8 cellular contexts compared by ENCODE assay signal in genomic region chr15:84658788-84659411, GRCh38. TPM values are rescaled to one million over a fixed set of nuclear protein-coding genes. Genes with fewer than 3 reads are reported as not detected.
DNase-seq lines count a peak whose midpoint lies in the region; ATAC-seq and TF ChIP-seq lines count a peak whose summit lies in the region.

No MANE protein-coding gene starts in this region.

- H3K18ac ChIP-seq in IMR-90 (ENCODE audit: low read depth, low read length): no peak overlapping the region

- ATAC-seq in IMR-90 (ENCODE audit: low read depth): no peak
- ATAC-seq in central memory CD8-positive, alpha-beta T cell (replicated peaks; ENCODE audit: extremely low read depth, poor library complexity, severe bottlenecking): no peak
- no peak for ATAC-seq in naive B cell (ENCODE audit: low read depth in 2 of 2)
- no peak for ATAC-seq in HG02798 (IDR thresholded peaks at IDR 0.05; ENCODE audit: poor library complexity, unreplicated experiment)

- POLR2A ChIA-PET in IMR-90 (lab: Charles Lee; ENCODE audit: unreplicated experiment): interaction anchor here (0.5 kb wide), 1 partner anchor 27 kb away, joined by 3 read pairs; no protein-coding TSS in a partner anchor

- in situ Hi-C loops in IMR-90 (cut with MboI; ENCODE audit: low sequenced_read_pairs): no loop called here

- peak overlapping the region; percentile 64 for H3K4me3 ChIP-seq in AG10803 (ENCODE audit: low read length)
- H3K4me3 ChIP-seq in IMR-90 (ENCODE audit: insufficient read depth, low read depth, low read length): no peak overlapping the region

- H2BK20ac ChIP-seq in IMR-90 (ENCODE audit: low read depth, low read length): no peak overlapping the region

- no peak overlapping the region for H2BK5ac ChIP-seq in IMR-90 (ENCODE audit: low read depth, low read length, poor library complexity, severe bottlenecking)

- no peak overlapping the region for H3K27ac ChIP-seq in IMR-90 (ENCODE audit: insufficient read depth, low read length)

- no peak overlapping the region for H2BK15ac ChIP-seq in IMR-90 (ENCODE audit: low read depth, low read length)

- intact Hi-C loops in IMR-90 (cut with micrococcal nuclease): loop anchor here (5.0 kb wide), 2 partner anchors 72 to 383 kb away; no protein-coding TSS in a partner anchor

- peak overlapping the region; percentile 26 to 79; a peak in 2 of 4 replicates for H4K8ac ChIP-seq in IMR-90 (ENCODE audit: low read depth in 2 of 2, low read length in 2 of 2)

- no peak overlapping the region for H3K4ac ChIP-seq in IMR-90 (ENCODE audit: low read depth, low read length)

- H3K9me3 Mint-ChIP-seq in central memory CD8-positive, alpha-beta T cell: no peaks in the 10 kb centered on the region
- H3K9me3 Mint-ChIP-seq in naive B cell: no peaks in the 10 kb centered on the region

- dilution Hi-C loops in IMR-90 (cut with HindIII; ENCODE audit: low sequenced_read_pairs, unreplicated experiment): no loop called here

- no peak for TF ChIP-seq POLR2A in IMR-90 (IDR thresholded peaks at IDR 0.05; ENCODE audit: low read depth, low read length)

- CTCF ChIA-PET in IMR-90 (lab: Yijun Ruan, JAX): interaction anchor here (0.6 kb wide), 1 partner anchor 427 kb away, joined by 6 read pairs; no protein-coding TSS in a partner anchor

- H3K56ac ChIP-seq in IMR-90 (ENCODE audit: extremely low read depth, insufficient read depth, low read length): no peak overlapping the region

- H2AK9ac ChIP-seq in IMR-90 (replicated peaks; ENCODE audit: low read depth, low read length, poor library complexity): peak overlapping the region; percentile 68

- H3K9me3 ChIP-seq in IMR-90 (ENCODE audit: control insufficient read depth, insufficient read depth, low read length): no peaks in the 10 kb centered on the region

- peak overlapping the region; percentile 9; the same call in 1 of the 2 replicates for H4K5ac ChIP-seq in IMR-90 (ENCODE audit: low read depth, low read length)

- no peaks in the 10 kb centered on the region for H3K27me3 ChIP-seq in IMR-90 (ENCODE audit: control insufficient read depth, insufficient read depth, low read length)

- DNase-seq in AG10803 (ENCODE audit: low read depth) (no peak), IMR-90 (no peak), naive B cell (no peak), CD1c-positive myeloid dendritic cell (ENCODE audit: extremely low spot score) (no peak), NCI-H146 (lab: John Stamatoyannopoulos, UW) (no peak), NCI-H1694 treated with DMSO at 0.1 percent for 48 hours (lab: John Stamatoyannopoulos, UW) (no peak)
- DNase-seq in central memory CD8-positive, alpha-beta T cell (ENCODE audit: low spot score in 2 of 2): no peak

- no peak overlapping the region for H4K91ac ChIP-seq in IMR-90 (ENCODE audit: insufficient read depth, low read depth, low read length)

- H3K23ac ChIP-seq in IMR-90 (ENCODE audit: low read depth, low read length): no peak overlapping the region

- WGBS in IMR-90 (ENCODE audit: extremely low coverage in 2 of 2, insufficient read length in 1 of 2), 2 experiments: 0% methylated on average over 1 of the region's 7 CpGs; no CpG with 5 or more reads in 1 of the 2 experiments

- H3K4me3 Mint-ChIP-seq in central memory CD8-positive, alpha-beta T cell: peak overlapping the region; percentile 70
- peak overlapping the region; percentile 77 to 99 (median 88) for H3K4me3 Mint-ChIP-seq in naive B cell

- no peaks in the 10 kb centered on the region for H3K36me3 ChIP-seq in IMR-90 (ENCODE audit: control insufficient read depth, insufficient read depth, low read length)

- no peak for TF ChIP-seq CTCF in AG10803 (conservative IDR thresholded peaks at IDR 0.05; ENCODE audit: low read length)
- no peak for TF ChIP-seq CTCF in IMR-90 (conservative IDR thresholded peaks at IDR 0.05; ENCODE audit: low read depth, low read length)

- H3K4me1 Mint-ChIP-seq in central memory CD8-positive, alpha-beta T cell: peaks cover 40% of the 10 kb centered on the region
- H3K4me1 Mint-ChIP-seq in naive B cell: peaks cover 29 to 41% (median 32%) of the 10 kb centered on the region in 3 donors

- no peak overlapping the region for H3K14ac ChIP-seq in IMR-90 (replicated peaks; ENCODE audit: low read depth, low read length)

- H2AK5ac ChIP-seq in IMR-90 (ENCODE audit: low read depth, low read length): peak overlapping the region; percentile 25; the same call in 1 of the 2 replicates

- H2AFZ ChIP-seq in IMR-90 (replicated peaks; ENCODE audit: low read length, poor library complexity): peak overlapping the region; percentile 89

- H3K27me3 Mint-ChIP-seq in central memory CD8-positive, alpha-beta T cell: no peaks in the 10 kb centered on the region
- H3K27me3 Mint-ChIP-seq in naive B cell: no peaks in the 10 kb centered on the region

- H3K79me1 ChIP-seq in IMR-90 (ENCODE audit: low read depth in 1 of 2, low read length in 2 of 2): peaks cover under 1 to 20% of the 10 kb centered on the region in 2 experiments; a peak in 3 of 4 replicates

- peaks cover 7% of the 10 kb centered on the region for H3K4me1 ChIP-seq in IMR-90 (ENCODE audit: control insufficient read depth, insufficient read depth, low read length)

- H4K20me1 ChIP-seq in IMR-90 (ENCODE audit: insufficient read depth, low read length): no peaks in the 10 kb centered on the region

- no peak overlapping the region; the same call in 1 of the 2 replicates for H3K4me2 ChIP-seq in IMR-90 (ENCODE audit: low read depth, low read length)

- H3K36me3 Mint-ChIP-seq in central memory CD8-positive, alpha-beta T cell (ENCODE audit: insufficient read depth): peaks cover 10% of the 10 kb centered on the region
- H3K36me3 Mint-ChIP-seq in naive B cell: no peaks in the 10 kb centered on the region

- peak overlapping the region; percentile 62 for H3K27ac Mint-ChIP-seq in central memory CD8-positive, alpha-beta T cell (ENCODE audit: low read depth)
- H3K27ac Mint-ChIP-seq in naive B cell: peak overlapping the region in 5 of 6 donors; percentile 63 to 90 (median 74)

- no peak for TF ChIP-seq RAD21 in IMR-90 (IDR thresholded peaks at IDR 0.05; ENCODE audit: low read length)

- BruUV-seq in IMR-90 (replicated peaks; lab: Mats Ljungman, UMichigan): no TSS peak

- no peak overlapping the region for H2BK120ac ChIP-seq in IMR-90 (ENCODE audit: low read depth, low read length)

- no peak overlapping the region for H3K9ac ChIP-seq in IMR-90 (ENCODE audit: low read depth, low read length)

- peaks cover 8% of the 10 kb centered on the region; the same call in 1 of the 2 replicates for H3K9me1 ChIP-seq in IMR-90 (ENCODE audit: insufficient read depth, low read length)

TF ChIP-seq in IMR-90, 13 proteins besides CTCF, POLR2A, EP300 and RAD21 (continues in another document):
- TF ChIP-seq ELK1 (IDR thresholded peaks at IDR 0.05; ENCODE audit: borderline replicate concordance, low read depth, low read length) (no peak), CEBPB (IDR thresholded peaks at IDR 0.05; ENCODE audit: low read depth, low read length) (no peak), NFE2L2 (IDR thresholded peaks at IDR 0.05; ENCODE audit: low read depth, low read length) (no peak), SMC3 (IDR thresholded peaks at IDR 0.05; ENCODE audit: low read depth, low read length) (no peak), CHD1 (IDR thresholded peaks at IDR 0.05; ENCODE audit: low read depth, low read length) (no peak), MAFK (IDR thresholded peaks at IDR 0.05; ENCODE audit: low read depth, low read length) (no peak), FOS (IDR thresholded peaks at IDR 0.05; ENCODE audit: low read depth, low read length) (no peak), RCOR1 (IDR thresholded peaks at IDR 0.05; ENCODE audit: insufficient replicate concordance, low read length) (no peak), MXI1 (IDR thresholded peaks at IDR 0.05; ENCODE audit: borderline replicate concordance, low read depth, low read length) (no peak), RFX5 (IDR thresholded peaks at IDR 0.05; ENCODE audit: low read depth, low read length) (no peak), BHLHE40 (IDR thresholded peaks at IDR 0.05; ENCODE audit: low read depth, low read length) (no peak)

RNA-seq across cellular contexts. Expression of gene NMB, which starts 0.9 kb away (rescaled TPM):
- total RNA-seq in IMR-90 (2012; rRNA removed): 1.3 and 1.4 TPM in 2 replicates
- polyA plus RNA-seq in IMR-90 (2012; rRNA removed): 3.8 and 5.1 TPM in 2 replicates
- polyA plus RNA-seq in IMR-90 (2012; cell fraction: cytosol; rRNA removed): 1.8 and 5.9 TPM in 2 replicates
- polyA plus RNA-seq in IMR-90 (2012; cell fraction: nucleus; rRNA removed; ENCODE audit: low replicate concordance): 1.3 and 2.6 TPM in 2 replicates
- polyA plus RNA-seq in naive B cell (ENCODE audit: low read depth in 6 of 6): 1 to 10 TPM; 3.1 to 8.2 (median 3.6) TPM

RNA-seq across cellular contexts. Expression of gene WDR73, which starts 4.8 kb away (rescaled TPM):
- 18.6 and 25.5 TPM in 2 replicates for total RNA-seq in IMR-90 (2012; rRNA removed)
- polyA plus RNA-seq in IMR-90 (2012; rRNA removed): 18.8 and 21.5 TPM in 2 replicates
- polyA plus RNA-seq in IMR-90 (2012; cell fraction: cytosol; rRNA removed): 10.0 and 14.8 TPM in 2 replicates
- polyA plus RNA-seq in IMR-90 (2012; cell fraction: nucleus; rRNA removed; ENCODE audit: low replicate concordance): 56.1 and 58.7 TPM in 2 replicates
- 10 to 100 TPM; 15.0 to 22.2 (median 18.0) TPM for polyA plus RNA-seq in naive B cell (ENCODE audit: low read depth in 6 of 6)

RNA-seq across cellular contexts. Expression of gene SEC11A, which starts 57.0 kb away (rescaled TPM):
- 62.4 and 233 TPM in 2 replicates for total RNA-seq in IMR-90 (2012; rRNA removed)
- polyA plus RNA-seq in IMR-90 (2012; rRNA removed): 91.8 and 108 TPM in 2 replicates
- polyA plus RNA-seq in IMR-90 (2012; cell fraction: cytosol; rRNA removed): 25.8 and 29.3 TPM in 2 replicates
- 9.2 and 24.9 TPM in 2 replicates for polyA plus RNA-seq in IMR-90 (2012; cell fraction: nucleus; rRNA removed; ENCODE audit: low replicate concordance)
- 100 to 1,000 TPM; 107 to 142 (median 130) TPM for polyA plus RNA-seq in naive B cell (ENCODE audit: low read depth in 6 of 6)

RNA-seq across cellular contexts. Expression of gene ZSCAN2, which starts 58.1 kb away (rescaled TPM):
- 15.0 and 18.3 TPM in 2 replicates for total RNA-seq in IMR-90 (2012; rRNA removed)
- polyA plus RNA-seq in IMR-90 (2012; rRNA removed): 10.4 and 11.1 TPM in 2 replicates
- 11.1 and 12.0 TPM in 2 replicates for polyA plus RNA-seq in IMR-90 (2012; cell fraction: cytosol; rRNA removed)
- polyA plus RNA-seq in IMR-90 (2012; cell fraction: nucleus; rRNA removed; ENCODE audit: low replicate concordance): 6.0 and 6.9 TPM in 2 replicates
- polyA plus RNA-seq in naive B cell (ENCODE audit: low read depth in 6 of 6): 10 to 100 TPM in 2 of 6 donors, 1 to 10 TPM in 4; 7.6 to 14.8 (median 9.0) TPM
